Comparison of ENCODE assay signal across 22 cellular contexts in genomic region chrY:19410980-19411766, GRCh38.
A peak's percentile ranks its signal among the peaks of the same experiment; 100 is the strongest.
DNase-seq lines count a peak whose midpoint lies in the region; ATAC-seq, FAIRE-seq and TF ChIP-seq lines count a peak whose summit lies in the region.
"Had no signal": no experiment of that assay in that cellular context is flagged by ENCODE, and none has a peak within 500 bp of the region (broad histone marks: within the 10 kb centered on the region; RNA-seq: fewer than 3 reads in every experiment).

No MANE protein-coding gene starts in this region.

- H3K4me3 Mint-ChIP-seq in stimulated activated effector memory CD8-positive, alpha-beta T cell treated with anti-CD3 and anti-CD28 coated beads, Interleukin-12 subunit alpha, Interleukin-12 subunit beta, amount 100 ng/mL, for 72 hours = no peak overlapping the region
- H3K4me3 Mint-ChIP-seq: CD8-positive, alpha-beta memory T cell had no signal

- ATAC-seq in lower lobe of right lung = peak in 1 of 2 donors; percentile 55
- ATAC-seq in stimulated activated effector memory CD8-positive, alpha-beta T cell treated with anti-CD3 and anti-CD28 coated beads, Interleukin-12 subunit alpha, Interleukin-12 subunit beta, amount 100 ng/mL, for 72 hours = no peak
- ATAC-seq in sciatic nerve = no peak
- ATAC-seq: HCT116 had no signal

- DNase-seq in A172 (ENCODE audit: low spot score) (peak; percentile 16), HT1080 (ENCODE audit: low read depth) (peak; percentile 83), lower lobe of right lung (peak; percentile 35), sciatic nerve (ENCODE audit: low spot score) (no peak), AG08395 (ENCODE audit: low spot score) (no peak), kidney (no peak)
- DNase-seq in stimulated activated effector memory CD8-positive, alpha-beta T cell treated with anti-CD3 and anti-CD28 coated beads, Interleukin-12 subunit alpha, Interleukin-12 subunit beta, amount 100 ng/mL, for 72 hours (ENCODE audit: low spot score in 2 of 2) = no peak
- DNase-seq: CD8-positive, alpha-beta memory T cell; DMS79 treated with DMSO at 0.1 percent for 48 hours; NCI-H1092 treated with DMSO at 0.1 percent for 48 hours; NCI-H146; NCI-H2081; NCI-H510A treated with DMSO at 0.1 percent for 48 hours; NCI-H82; OCI-M1 had no signal

- no peaks in the 10 kb centered on the region for H3K4me1 Mint-ChIP-seq in stimulated activated effector memory CD8-positive, alpha-beta T cell treated with anti-CD3 and anti-CD28 coated beads, Interleukin-12 subunit alpha, Interleukin-12 subunit beta, amount 100 ng/mL, for 72 hours

- H3K4me1 ChIP-seq in lower lobe of right lung (no peaks in the 10 kb centered on the region), kidney (ENCODE audit: control insufficient read depth in 1 of 2, insufficient read depth in 1 of 2, low read depth in 1 of 2, low read length in 2 of 2) (no peaks in the 10 kb centered on the region)
- H3K4me1 ChIP-seq: BLaER1 treated with 17β-estradiol and CSF1 and Interleukin-3, amounts not matched to agents 10 nM and 100 nM had no signal

- no peaks in the 10 kb centered on the region for H3K36me3 Mint-ChIP-seq in stimulated activated effector memory CD8-positive, alpha-beta T cell treated with anti-CD3 and anti-CD28 coated beads, Interleukin-12 subunit alpha, Interleukin-12 subunit beta, amount 100 ng/mL, for 72 hours
- H3K36me3 Mint-ChIP-seq: CD8-positive, alpha-beta memory T cell had no signal

- no peak overlapping the region for H3K27ac Mint-ChIP-seq in stimulated activated effector memory CD8-positive, alpha-beta T cell treated with anti-CD3 and anti-CD28 coated beads, Interleukin-12 subunit alpha, Interleukin-12 subunit beta, amount 100 ng/mL, for 72 hours
- H3K27ac Mint-ChIP-seq: CD8-positive, alpha-beta memory T cell had no signal

- H3K36me3 ChIP-seq in lower lobe of right lung = no peaks in the 10 kb centered on the region
- H3K36me3 ChIP-seq in kidney (ENCODE audit: control insufficient read depth in 1 of 2, insufficient read depth in 2 of 2, low read length in 2 of 2) = no peaks in the 10 kb centered on the region
- H3K36me3 ChIP-seq: BLaER1 treated with 17β-estradiol and CSF1 and Interleukin-3, amounts not matched to agents 10 nM and 100 nM had no signal

- H3K27ac ChIP-seq in VCaP = peak overlapping the region; percentile 49
- H3K27ac ChIP-seq in lower lobe of right lung = no peak overlapping the region
- no peak overlapping the region for H3K27ac ChIP-seq in kidney (ENCODE audit: low read depth in 2 of 2, low read length in 2 of 2)
- H3K27ac ChIP-seq: BLaER1 treated with 17β-estradiol and CSF1 and Interleukin-3, amounts not matched to agents 10 nM and 100 nM; RWPE1 had no signal

- no peaks in the 10 kb centered on the region for H3K27me3 ChIP-seq in lower lobe of right lung (ENCODE audit: low read depth)
- H3K27me3 ChIP-seq: BLaER1 treated with 17β-estradiol and CSF1 and Interleukin-3, amounts not matched to agents 10 nM and 100 nM had no signal

- FAIRE-seq in kidney (lab: Jason Lieb, UNC) = no peak
- FAIRE-seq: A204.1, G401.6, GM19239 had no signal

- TF ChIP-seq CTCF in VCaP (conservative IDR thresholded peaks at IDR 0.05) = no peak
- no peak for TF ChIP-seq CTCF in lower lobe of right lung (IDR thresholded peaks at IDR 0.05)
- TF ChIP-seq CTCF in kidney (IDR thresholded peaks at IDR 0.05; ENCODE audit: borderline replicate concordance, extremely low read depth, insufficient read depth) = no peak

- H3K9me3 ChIP-seq in lower lobe of right lung = no peaks in the 10 kb centered on the region
- no peaks in the 10 kb centered on the region for H3K9me3 ChIP-seq in kidney (ENCODE audit: control insufficient read depth in 1 of 2, low read length in 2 of 2)
- H3K9me3 ChIP-seq: BLaER1 treated with 17β-estradiol and CSF1 and Interleukin-3, amounts not matched to agents 10 nM and 100 nM had no signal

- no peak overlapping the region for H3K9ac ChIP-seq in kidney (ENCODE audit: low read length in 2 of 2)
- H3K9ac ChIP-seq: BLaER1 treated with 17β-estradiol and CSF1 and Interleukin-3, amounts not matched to agents 10 nM and 100 nM had no signal

- H3K4me3 ChIP-seq in lower lobe of right lung (no peak overlapping the region), kidney (ENCODE audit: low read length in 2 of 2) (no peak overlapping the region)
- H3K4me3 ChIP-seq: BLaER1 treated with 17β-estradiol and CSF1 and Interleukin-3, amounts not matched to agents 10 nM and 100 nM had no signal

- intact Hi-C loops in lower lobe of right lung (cut with DNase I) = no loop called here
- intact Hi-C loops in sciatic nerve (cut with DNase I) = no loop called here
- intact Hi-C loops in kidney (cut with DNase I) = no loop called here

- H3K9me3 Mint-ChIP-seq in stimulated activated effector memory CD8-positive, alpha-beta T cell treated with anti-CD3 and anti-CD28 coated beads, Interleukin-12 subunit alpha, Interleukin-12 subunit beta, amount 100 ng/mL, for 72 hours = no peaks in the 10 kb centered on the region
- H3K9me3 Mint-ChIP-seq: CD8-positive, alpha-beta memory T cell had no signal

Comparison
In these comparisons a context has a peak if more than half of its experiments do, and no peak if none do; other contexts are left out.
1. DNase-seq: peak in A172 (single experiment), HT1080 (single experiment) and lower lobe of right lung (single experiment); none in stimulated activated effector memory CD8-positive, alpha-beta T cell treated with anti-CD3 and anti-CD28 coated beads, Interleukin-12 subunit alpha, Interleukin-12 subunit beta, amount 100 ng/mL, for 72 hours (0 of 2), sciatic nerve (single experiment), AG08395 (single experiment) and kidney (single experiment).